In the genomic region with DNA sequence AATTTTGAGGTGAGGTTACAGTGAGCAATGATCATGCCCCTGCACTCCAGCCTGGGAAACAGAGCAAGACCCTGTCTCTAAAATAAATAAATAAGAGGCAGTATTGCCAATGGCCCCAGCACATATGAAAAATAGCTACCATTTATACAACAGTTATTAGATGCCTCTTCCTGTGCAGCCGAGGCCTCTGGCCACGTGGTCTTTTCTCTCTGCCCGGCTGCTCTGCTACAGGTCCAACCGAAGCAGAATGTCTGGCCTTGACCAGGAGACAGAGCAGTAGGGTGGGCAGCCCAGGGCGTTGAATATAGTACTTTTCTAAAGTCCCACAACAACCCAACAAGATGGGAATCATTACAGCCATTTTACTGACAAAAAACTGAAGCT, we compare ENCODE assay signal across 1 cellular context.
TF ChIP-seq lines count a peak whose summit lies in the region.

No MANE protein-coding gene starts in this region.

TF ChIP-seq in GM23338, 12 proteins besides CTCF, POLR2A, EP300 and RAD21 (continued from another document):
- no peak for TF ChIP-seq ETS1 (IDR thresholded peaks at IDR 0.05)
- TF ChIP-seq ZNF114 (CRISPR knock-in tag; IDR thresholded peaks at IDR 0.05) = no peak
